In the genomic region with DNA sequence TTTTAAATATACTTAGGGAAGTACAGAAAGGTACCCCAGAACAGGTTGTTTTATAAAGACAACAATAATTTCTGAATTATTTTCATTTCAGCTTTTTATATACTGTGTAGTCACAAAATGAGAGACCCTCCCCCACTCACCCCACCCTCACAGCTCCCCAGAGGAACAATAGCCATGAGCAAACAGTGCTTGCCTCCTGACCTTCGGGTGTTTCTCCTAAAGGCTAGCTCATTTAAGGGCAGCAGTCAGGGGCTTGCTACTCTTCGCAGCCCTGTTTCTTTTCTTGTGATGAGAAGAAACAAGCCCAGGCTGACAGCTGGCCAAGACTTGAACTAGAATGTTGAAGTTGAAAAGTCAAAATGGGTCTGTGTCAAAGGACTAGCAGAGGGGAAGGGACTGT, we compare ENCODE assay signal across 21 cellular contexts.
DNase-seq lines count a peak whose midpoint lies in the region; ATAC-seq and TF ChIP-seq lines count a peak whose summit lies in the region.
"Had no signal": no experiment of that assay in that cellular context is flagged by ENCODE, and none has a peak within 500 bp of the region (broad histone marks: within the 10 kb centered on the region; RNA-seq: fewer than 3 reads in every experiment).

No MANE protein-coding gene starts in this region.

- TF ChIP-seq CTCF in hepatocyte (IDR thresholded peaks at IDR 0.05; ENCODE audit: poor library complexity): no peak
- TF ChIP-seq CTCF in H9 (conservative IDR thresholded peaks at IDR 0.05): no peak

- peak overlapping the region in 1 of 8 donors; percentile 13 for H3K4me3 Mint-ChIP-seq in CD4-positive, alpha-beta memory T cell
- no peak overlapping the region for H3K4me3 Mint-ChIP-seq in H9
- H3K4me3 Mint-ChIP-seq: B cell, HFFc6 had no signal

- no peak overlapping the region for H3T11ph ChIP-seq in H9 (ENCODE audit: low read length)

- H3K9me2 ChIP-seq in hepatocyte (replicated peaks; ENCODE audit: insufficient read depth): no peaks in the 10 kb centered on the region

- no peak overlapping the region for H4K5ac ChIP-seq in H9 (ENCODE audit: insufficient read length, low read depth, low read length)

- peaks cover 35 to 54% (median 43%) of the 10 kb centered on the region in 4 donors for H3K4me1 Mint-ChIP-seq in CD4-positive, alpha-beta memory T cell
- H3K4me1 Mint-ChIP-seq in H9: peaks cover 8 to 14% of the 10 kb centered on the region in 2 experiments

- no peaks in the 10 kb centered on the region for H4K20me1 ChIP-seq in hepatocyte (ENCODE audit: insufficient read depth, poor library complexity, severe bottlenecking)
- no peaks in the 10 kb centered on the region for H4K20me1 ChIP-seq in H9 (ENCODE audit: control insufficient read depth, insufficient read depth, insufficient read length)

- H2BK12ac ChIP-seq in H9 (ENCODE audit: insufficient read length, low read depth, low read length): no peak overlapping the region

- H3K9me3 Mint-ChIP-seq in CD4-positive, alpha-beta memory T cell: no peaks in the 10 kb centered on the region
- no peaks in the 10 kb centered on the region for H3K9me3 Mint-ChIP-seq in H9
- H3K9me3 Mint-ChIP-seq: HFFc6 had no signal

- no peak overlapping the region for H2BK120ac ChIP-seq in H9 (ENCODE audit: low read depth, low read length, poor library complexity, severe bottlenecking)

- no peak overlapping the region for H3K18ac ChIP-seq in H9 (ENCODE audit: insufficient read length, low read depth, low read length)

- no peak for DNase-seq in CD4-positive, alpha-beta memory T cell
- peak; percentile 51 for DNase-seq in NCI-H69 (lab: John Stamatoyannopoulos, UW)
- DNase-seq in hepatocyte (ENCODE audit: low spot score): no peak
- DNase-seq in SW480 (ENCODE audit: low spot score): no peak
- no peak for DNase-seq in H9
- DNase-seq in NCI-H2029 treated with DMSO at 0.1 percent for 48 hours (lab: John Stamatoyannopoulos, UW): no peak
- DNase-seq: DMS53, GM23248, HFFc6, IMR-90, MM.1S, NCI-H2029, NCI-H2227 treated with DMSO at 0.1 percent for 48 hours, NCI-H526 treated with DMSO at 0.1 percent for 48 hours, SHP77 treated with DMSO at 0.1 percent for 48 hours had no signal

- no peaks in the 10 kb centered on the region for H3K27me3 Mint-ChIP-seq in CD4-positive, alpha-beta memory T cell
- peaks cover 5% of the 10 kb centered on the region for H3K27me3 Mint-ChIP-seq in H9 (ENCODE audit: low read depth)
- H3K27me3 Mint-ChIP-seq: B cell had no signal

- WGBS in hepatocyte (ENCODE audit: low lambda C conversion rate, missing lambda C conversion rate): 24% methylated on average over 2 of the region's 2 CpGs
- WGBS in H9 (ENCODE audit: extremely low coverage, insufficient read length, low lambda C conversion rate): no CpG with 5 or more reads among the region's 2 CpGs

- H3K9me3 ChIP-seq in CD4-positive, alpha-beta memory T cell (ENCODE audit: control insufficient read depth in 1 of 2, low read length in 2 of 2): no peaks in the 10 kb centered on the region
- H3K9me3 ChIP-seq in hepatocyte (ENCODE audit: low read depth): no peaks in the 10 kb centered on the region
- H3K9me3 ChIP-seq in H9 (ENCODE audit: control insufficient read depth, low read depth, low read length): no peaks in the 10 kb centered on the region
- H3K9me3 ChIP-seq: HAP-1 had no signal

- H2BK15ac ChIP-seq in H9 (ENCODE audit: low read depth, low read length): no peak overlapping the region

- H3K23me2 ChIP-seq in H9 (ENCODE audit: insufficient read length, low read depth, low read length, poor library complexity, severe bottlenecking): no peaks in the 10 kb centered on the region

- H3K79me1 ChIP-seq in H9 (ENCODE audit: insufficient read depth, low read depth, low read length, poor library complexity, severe bottlenecking): no peaks in the 10 kb centered on the region

- H3K36me3 Mint-ChIP-seq in CD4-positive, alpha-beta memory T cell: no peaks in the 10 kb centered on the region
- no peaks in the 10 kb centered on the region for H3K36me3 Mint-ChIP-seq in H9 (ENCODE audit: insufficient read depth in 1 of 3, low read depth in 3 of 3)

- H3K4ac ChIP-seq in H9 (ENCODE audit: low read depth, low read length): no peak overlapping the region

- no peaks in the 10 kb centered on the region for H3K36me3 ChIP-seq in CD4-positive, alpha-beta memory T cell (ENCODE audit: insufficient read depth, low read length)
- H3K36me3 ChIP-seq in hepatocyte (replicated peaks; ENCODE audit: insufficient read depth, low read depth): no peaks in the 10 kb centered on the region
- H3K36me3 ChIP-seq: HAP-1 had no signal

- H4K91ac ChIP-seq in H9 (ENCODE audit: insufficient read length, low read depth, low read length): no peak overlapping the region

- no peak overlapping the region for H3K27ac ChIP-seq in CD4-positive, alpha-beta memory T cell (ENCODE audit: low read depth, low read length)
- H3K27ac ChIP-seq in hepatocyte (peak overlapping the region; percentile 98), H9 (ENCODE audit: insufficient read length, low read depth, low read length) (no peak overlapping the region)
- H3K27ac ChIP-seq: C4-2B, GM23248, KMS-11 had no signal

- H3K4me1 ChIP-seq in CD4-positive, alpha-beta memory T cell (ENCODE audit: insufficient read depth, low read length): peaks cover 51% of the 10 kb centered on the region
- peaks cover 30% of the 10 kb centered on the region for H3K4me1 ChIP-seq in hepatocyte (ENCODE audit: insufficient read depth)
- peaks cover 5% of the 10 kb centered on the region; the same call in 1 of the 2 replicates for H3K4me1 ChIP-seq in H9 (ENCODE audit: insufficient read depth, low read length)
- H3K4me1 ChIP-seq: HAP-1 had no signal

- CTCF ChIA-PET in CD4-positive, alpha-beta memory T cell (lab: Charles Lee; ENCODE audit: partially characterized antibody): interaction anchor here (1.1 to 7.1 kb wide), 2 partner anchors 16 to 309 kb away, joined by 4 to 59 read pairs; no protein-coding TSS in a partner anchor

- H3K79me2 ChIP-seq in hepatocyte (no peaks in the 10 kb centered on the region), H9 (ENCODE audit: insufficient read depth, low read length) (no peaks in the 10 kb centered on the region)

- H2BK5ac ChIP-seq in H9 (ENCODE audit: insufficient read length, low read length): no peak overlapping the region

- H3K56ac ChIP-seq in H9 (ENCODE audit: insufficient read length, low read depth, low read length): no peak overlapping the region

- no peak overlapping the region for H3K23ac ChIP-seq in H9 (ENCODE audit: insufficient read length, low read depth, low read length)

- H3K27ac Mint-ChIP-seq in CD4-positive, alpha-beta memory T cell: peak overlapping the region in 6 of 7 donors; percentile 43 to 95 (median 78)
- H3K27ac Mint-ChIP-seq in H9: no peak overlapping the region
- H3K27ac Mint-ChIP-seq: B cell, HFFc6 had no signal

- no peak overlapping the region for H3K14ac ChIP-seq in H9 (ENCODE audit: insufficient read depth, low read length)

- POLR2A ChIA-PET in CD4-positive, alpha-beta memory T cell (lab: Charles Lee; ENCODE audit: partially characterized antibody): interaction anchor here (0.7 to 3.7 kb wide), 2 partner anchors 95 to 134 kb away, joined by 3 to 14 read pairs; partner anchors contain the start of gene ARHGAP5

- H3K9ac ChIP-seq in H9 (ENCODE audit: extremely low read depth, insufficient read length, low read length): no peak overlapping the region
- H3K9ac ChIP-seq: GM23248, KMS-11 had no signal

- H3K4me2 ChIP-seq in hepatocyte: no peak overlapping the region
- H3K4me2 ChIP-seq in H9 (ENCODE audit: insufficient read depth, insufficient read length, low read length): no peak overlapping the region
- H3K4me2 ChIP-seq: KMS-11 had no signal

- H3K4me3 ChIP-seq in CD4-positive, alpha-beta memory T cell (ENCODE audit: low read length in 2 of 2): no peak overlapping the region
- H3K4me3 ChIP-seq in hepatocyte: no peak overlapping the region
- H3K4me3 ChIP-seq: GM23248, HAP-1 had no signal

- no peak overlapping the region for H2BK20ac ChIP-seq in H9 (ENCODE audit: low read depth, low read length, poor library complexity, severe bottlenecking)

- H4K8ac ChIP-seq in H9 (replicated peaks; ENCODE audit: insufficient read length, low read depth, low read length): no peak overlapping the region

- no peak overlapping the region for H2AK5ac ChIP-seq in H9 (ENCODE audit: insufficient read length, low read length)

- intact Hi-C loops in CD4-positive, alpha-beta memory T cell (cut with micrococcal nuclease): no loop called here

- ATAC-seq in HG03442 (IDR thresholded peaks at IDR 0.05; ENCODE audit: unreplicated experiment): no peak
- ATAC-seq: Panc1 had no signal

- H2AFZ ChIP-seq in hepatocyte: no peak overlapping the region
- no peak overlapping the region for H2AFZ ChIP-seq in H9 (ENCODE audit: low read length)
- H2AFZ ChIP-seq: GM23248 had no signal

- no peaks in the 10 kb centered on the region for H3K27me3 ChIP-seq in CD4-positive, alpha-beta memory T cell (ENCODE audit: insufficient read depth, low read length)
- H3K27me3 ChIP-seq in hepatocyte: no peaks in the 10 kb centered on the region
- H3K27me3 ChIP-seq in H9 (ENCODE audit: insufficient read depth, low read length): no peaks in the 10 kb centered on the region

Comparison
In these comparisons a context has a peak if more than half of its experiments do, and no peak if none do; other contexts are left out.
1. H3K27ac Mint-ChIP-seq: peak in CD4-positive, alpha-beta memory T cell (6 of 7); none in H9 (0 of 3).